ENCODE assay signal across 1 cellular context in genomic region chr1:33516428-33516827, GRCh38.
TF ChIP-seq lines count a peak whose summit lies in the region.

No MANE protein-coding gene starts in this region.

TF ChIP-seq in GM23338, 12 proteins besides CTCF, POLR2A, EP300 and RAD21 (continued from another document):
- TF ChIP-seq ETS1 (IDR thresholded peaks at IDR 0.05) = no peak
- no peak for TF ChIP-seq EZH2phosphoT487 (IDR thresholded peaks at IDR 0.05; ENCODE audit: unreplicated experiment)
TF ChIP-seq in GM23338: peak in this region for 0.
